16 cellular contexts compared by ENCODE assay signal in the genomic region with DNA sequence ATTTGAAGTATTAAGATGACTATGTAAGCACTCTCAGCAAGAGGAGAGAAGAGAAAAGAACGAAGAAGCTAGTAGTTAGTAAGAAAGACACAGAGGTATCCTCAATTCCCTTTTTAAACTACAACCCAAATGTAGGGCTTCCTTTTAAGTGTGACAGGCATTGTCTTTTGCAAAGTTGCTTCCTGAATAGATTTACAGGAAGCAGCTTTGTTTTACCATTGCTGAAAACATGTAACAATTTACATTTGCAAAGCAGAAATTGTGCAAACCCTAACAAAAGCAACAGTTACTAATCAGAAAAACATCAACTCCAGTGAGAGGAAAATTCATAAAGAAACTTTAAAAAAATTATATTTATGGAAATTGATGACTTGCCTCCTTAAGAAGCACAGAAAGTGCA.
DNase-seq lines count a peak whose midpoint lies in the region.
"Had no signal": no experiment of that assay in that cellular context is flagged by ENCODE, and none has a peak within 500 bp of the region (broad histone marks: within the 10 kb centered on the region; RNA-seq: fewer than 3 reads in every experiment).

No MANE protein-coding gene starts in this region.

- H3K27ac Mint-ChIP-seq in T-helper 1 cell treated with Interleukin-12 subunit alpha and Interleukin-12 subunit beta and Interleukin-4 antibody, amounts not matched to agents 30 μg/mL and 1 μg/mL, for 36 hours, result peak overlapping the region; percentile 16
- H3K27ac Mint-ChIP-seq in dendritic cell treated with granulocyte-macrophage colony-stimulating factor and Interleukin-4, amounts not matched to agents 40 ng/mL and 50 ng/mL, for 4 days, result peak overlapping the region; percentile 50

- H3K4me3 Mint-ChIP-seq in T-helper 1 cell treated with Interleukin-12 subunit alpha and Interleukin-12 subunit beta and Interleukin-4 antibody, amounts not matched to agents 30 μg/mL and 1 μg/mL, for 36 hours, result no peak overlapping the region
- H3K4me3 Mint-ChIP-seq in dendritic cell treated with granulocyte-macrophage colony-stimulating factor and Interleukin-4, amounts not matched to agents 40 ng/mL and 50 ng/mL, for 4 days, result no peak overlapping the region

- no peak overlapping the region for H3K4me3 ChIP-seq in mesodermal cell (ENCODE audit: extremely low read depth, insufficient read depth, low read length, poor library complexity, severe bottlenecking)
- H3K4me3 ChIP-seq: body of pancreas, pancreas, tibial artery had no signal

- H3K27me3 Mint-ChIP-seq in T-helper 1 cell treated with Interleukin-12 subunit alpha and Interleukin-12 subunit beta and Interleukin-4 antibody, amounts not matched to agents 30 μg/mL and 1 μg/mL, for 36 hours (ENCODE audit: low read depth), result no peaks in the 10 kb centered on the region
- no peaks in the 10 kb centered on the region for H3K27me3 Mint-ChIP-seq in dendritic cell treated with granulocyte-macrophage colony-stimulating factor and Interleukin-4, amounts not matched to agents 40 ng/mL and 50 ng/mL, for 4 days

- H3K27ac ChIP-seq in mesodermal cell (ENCODE audit: low read depth, low read length, severe bottlenecking), result peak overlapping the region; percentile 29
- H3K27ac ChIP-seq: pancreas, tibial artery had no signal

- no peaks in the 10 kb centered on the region for H3K4me1 ChIP-seq in mesodermal cell (ENCODE audit: control insufficient read depth, insufficient read depth, low read length, poor library complexity, severe bottlenecking)
- H3K4me1 ChIP-seq: tibial artery had no signal

- intact Hi-C loops in dendritic cell treated with granulocyte-macrophage colony-stimulating factor and Interleukin-4, amounts not matched to agents 40 ng/mL and 50 ng/mL, for 4 days (cut with micrococcal nuclease), result no loop called here

- peaks cover 3% of the 10 kb centered on the region for H3K9me3 ChIP-seq in mesodermal cell (ENCODE audit: control insufficient read depth, low read length)
- H3K9me3 ChIP-seq: body of pancreas, pancreas, tibial artery had no signal

- no CpG with 5 or more reads among the region's 1 CpG for WGBS in mesodermal cell (ENCODE audit: insufficient coverage in 2 of 2), 2 experiments

- H3K9me3 Mint-ChIP-seq in T-helper 1 cell treated with Interleukin-12 subunit alpha and Interleukin-12 subunit beta and Interleukin-4 antibody, amounts not matched to agents 30 μg/mL and 1 μg/mL, for 36 hours, result peaks cover 12% of the 10 kb centered on the region
- H3K9me3 Mint-ChIP-seq in dendritic cell treated with granulocyte-macrophage colony-stimulating factor and Interleukin-4, amounts not matched to agents 40 ng/mL and 50 ng/mL, for 4 days, result peaks cover 7% of the 10 kb centered on the region

- peaks cover 13% of the 10 kb centered on the region for H3K4me1 Mint-ChIP-seq in T-helper 1 cell treated with Interleukin-12 subunit alpha and Interleukin-12 subunit beta and Interleukin-4 antibody, amounts not matched to agents 30 μg/mL and 1 μg/mL, for 36 hours (ENCODE audit: low read depth)
- peaks cover 50% of the 10 kb centered on the region for H3K4me1 Mint-ChIP-seq in dendritic cell treated with granulocyte-macrophage colony-stimulating factor and Interleukin-4, amounts not matched to agents 40 ng/mL and 50 ng/mL, for 4 days (ENCODE audit: low read depth)

- H3K36me3 ChIP-seq in mesodermal cell (ENCODE audit: control insufficient read depth, insufficient read depth, low read length), result no peaks in the 10 kb centered on the region
- H3K36me3 ChIP-seq: pancreas, tibial artery had no signal

- DNase-seq in T-helper 1 cell (no peak), MV-4-11 (lab: John Stamatoyannopoulos, UW) (peak; percentile 58), hepatic stellate cell (ENCODE audit: low spot score) (no peak)
- no peak for DNase-seq in activated effector memory CD4-positive, alpha-beta T cell treated with anti-CD3 and anti-CD28 coated beads, Interleukin-2, amount 50 U/mL, for 16 hours
- no peak for DNase-seq in stimulated activated CD4-positive, alpha-beta T cell treated with anti-CD3 and anti-CD28 coated beads, Interleukin-4, amount 100 ng/mL, for 1 hour
- DNase-seq: 8988T, body of pancreas, C1 segment of cervical spinal cord, left cardiac atrium, NCI-H1048, NCI-H526, pancreas, tibial artery had no signal

- peaks cover 7% of the 10 kb centered on the region for H3K36me3 Mint-ChIP-seq in T-helper 1 cell treated with Interleukin-12 subunit alpha and Interleukin-12 subunit beta and Interleukin-4 antibody, amounts not matched to agents 30 μg/mL and 1 μg/mL, for 36 hours (ENCODE audit: low read depth)
- peaks cover 5% of the 10 kb centered on the region for H3K36me3 Mint-ChIP-seq in dendritic cell treated with granulocyte-macrophage colony-stimulating factor and Interleukin-4, amounts not matched to agents 40 ng/mL and 50 ng/mL, for 4 days (ENCODE audit: low read depth)
